13 cellular contexts compared by ENCODE assay signal in the genomic region with DNA sequence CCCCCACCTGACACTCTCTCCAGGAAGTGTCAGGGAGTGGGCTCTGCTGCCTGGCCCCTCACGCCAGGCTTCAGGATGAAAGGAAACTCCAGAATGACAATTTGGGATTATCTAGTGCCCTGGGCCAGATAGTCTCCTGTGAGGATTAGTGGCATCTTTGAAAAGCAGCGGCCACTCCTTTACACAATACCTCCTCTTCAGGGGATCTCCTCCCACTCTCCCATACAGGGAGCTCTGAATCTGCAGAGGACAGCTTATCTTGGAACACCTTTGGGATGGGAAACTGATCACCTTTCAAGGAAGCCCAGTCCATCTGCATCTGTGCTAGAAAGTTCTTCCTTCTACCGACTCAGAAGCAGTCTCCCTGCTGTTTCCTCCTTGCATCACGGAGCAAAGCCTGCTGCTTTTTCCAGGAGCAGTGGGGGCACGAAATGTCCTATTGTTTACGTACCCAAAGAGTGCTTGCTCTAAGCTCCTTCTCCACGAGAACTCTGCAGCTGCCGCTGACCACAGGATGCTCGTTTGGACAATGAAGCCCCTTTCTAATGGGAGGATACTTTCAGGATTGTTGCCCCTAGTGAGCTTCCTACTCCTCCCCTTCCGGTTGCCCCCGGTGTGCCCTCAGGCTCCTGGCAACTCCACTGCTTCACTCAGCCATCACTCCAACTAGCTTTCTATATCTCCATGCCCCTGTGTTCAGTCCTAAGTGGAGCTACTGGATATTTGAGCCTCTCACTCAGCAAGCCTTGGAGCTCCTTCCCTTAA. TPM values are rescaled to one million over a fixed set of nuclear protein-coding genes. Genes with fewer than 3 reads are reported as not detected.
DNase-seq lines count a peak whose midpoint lies in the region; ATAC-seq, FAIRE-seq and TF ChIP-seq lines count a peak whose summit lies in the region.
"Had no signal": no experiment of that assay in that cellular context is flagged by ENCODE, and none has a peak within 500 bp of the region (broad histone marks: within the 10 kb centered on the region; RNA-seq: fewer than 3 reads in every experiment).

No MANE protein-coding gene starts in this region.

- H3K36me3 Mint-ChIP-seq in activated CD8-positive, alpha-beta T cell treated with anti-CD3 and anti-CD28 coated beads for 36 hours (ENCODE audit: low read depth), result no peaks in the 10 kb centered on the region
- H3K36me3 Mint-ChIP-seq in activated CD8-positive, alpha-beta T cell treated with anti-CD3 and anti-CD28 coated beads, Interleukin-2, amount 10 ng/mL, durations not matched to agents 7 days and 5 days (ENCODE audit: low read depth), result no peaks in the 10 kb centered on the region
- H3K36me3 Mint-ChIP-seq in astrocyte (ENCODE audit: low read depth, unreplicated experiment), result no peaks in the 10 kb centered on the region
- H3K36me3 Mint-ChIP-seq: IgD-negative memory B cell had no signal

- no peak overlapping the region for H3K27ac ChIP-seq in astrocyte (ENCODE audit: low read depth, low read length)
- H3K27ac ChIP-seq in neuronal stem cell (replicated peaks; ENCODE audit: low read length), result peak overlapping the region; percentile 71
- H3K27ac ChIP-seq in thyroid gland, result no peak overlapping the region
- H3K27ac ChIP-seq: epithelial cell of prostate had no signal

- peaks cover 4% of the 10 kb centered on the region for H3K4me1 Mint-ChIP-seq in activated CD8-positive, alpha-beta T cell treated with anti-CD3 and anti-CD28 coated beads for 36 hours (ENCODE audit: low read depth)
- H3K4me1 Mint-ChIP-seq in activated CD8-positive, alpha-beta T cell treated with anti-CD3 and anti-CD28 coated beads, Interleukin-2, amount 10 ng/mL, durations not matched to agents 7 days and 5 days (ENCODE audit: low read depth), result no peaks in the 10 kb centered on the region
- H3K4me1 Mint-ChIP-seq in astrocyte (ENCODE audit: low read depth, unreplicated experiment), result no peaks in the 10 kb centered on the region

- CTCF ChIA-PET in activated CD8-positive, alpha-beta T cell treated with anti-CD3 and anti-CD28 coated beads for 36 hours (lab: Charles Lee), result interaction anchor here (1.1 to 3.4 kb wide), 5 partner anchors 8 to 522 kb away, joined by 4 to 19 read pairs (median 7); no protein-coding TSS in a partner anchor
- CTCF ChIA-PET in activated CD8-positive, alpha-beta T cell treated with anti-CD3 and anti-CD28 coated beads, Interleukin-2, amount 10 ng/mL, durations not matched to agents 7 days and 5 days (lab: Charles Lee), result interaction anchor here (1.8 kb wide), 2 partner anchors 9 to 17 kb away, joined by 6 to 11 read pairs; no protein-coding TSS in a partner anchor

- no peaks in the 10 kb centered on the region for H3K9me3 Mint-ChIP-seq in activated CD8-positive, alpha-beta T cell treated with anti-CD3 and anti-CD28 coated beads for 36 hours
- no peaks in the 10 kb centered on the region for H3K9me3 Mint-ChIP-seq in activated CD8-positive, alpha-beta T cell treated with anti-CD3 and anti-CD28 coated beads, Interleukin-2, amount 10 ng/mL, durations not matched to agents 7 days and 5 days (ENCODE audit: insufficient read depth)
- no peaks in the 10 kb centered on the region for H3K9me3 Mint-ChIP-seq in astrocyte (ENCODE audit: unreplicated experiment)
- H3K9me3 Mint-ChIP-seq: IgD-negative memory B cell had no signal

- H3K27me3 ChIP-seq in astrocyte (ENCODE audit: insufficient read depth, low read length) (peaks cover 9% of the 10 kb centered on the region), neuronal stem cell (ENCODE audit: control insufficient read depth in 3 of 3, insufficient read depth in 3 of 3, low read depth in 1 of 3, low read length in 3 of 3) (peaks cover 0 to 4% (median 0%) of the 10 kb centered on the region in 3 experiments), thyroid gland (no peaks in the 10 kb centered on the region)

- peak overlapping the region; percentile 68 for H2BK12ac ChIP-seq in neuronal stem cell (ENCODE audit: low read length)

- H3K4me3 ChIP-seq in astrocyte (ENCODE audit: insufficient read depth, low read depth, low read length) (no peak overlapping the region), neuronal stem cell (ENCODE audit: low read length in 2 of 2) (peak overlapping the region in 1 of 2 donors; percentile 43), thyroid gland (replicated peaks in 1 of 3) (no peak overlapping the region)

- H4K20me1 ChIP-seq in astrocyte (ENCODE audit: insufficient read depth, low read length), result no peaks in the 10 kb centered on the region

- no peaks in the 10 kb centered on the region for H3K9me3 ChIP-seq in astrocyte (ENCODE audit: insufficient read depth, low read depth, low read length)
- H3K9me3 ChIP-seq in neuronal stem cell (replicated peaks in 1 of 2; ENCODE audit: control insufficient read depth in 2 of 2, insufficient read depth in 1 of 2, low read depth in 1 of 2, low read length in 2 of 2), result no peaks in the 10 kb centered on the region
- no peaks in the 10 kb centered on the region for H3K9me3 ChIP-seq in thyroid gland

- H2AFZ ChIP-seq in astrocyte (ENCODE audit: low read depth, low read length), result peak overlapping the region; percentile 57
- peak overlapping the region; percentile 93 for H2AFZ ChIP-seq in neuronal stem cell (ENCODE audit: low read length)

- no peak for ATAC-seq in activated CD8-positive, alpha-beta T cell treated with anti-CD3 and anti-CD28 coated beads for 36 hours
- no peak for ATAC-seq in activated CD8-positive, alpha-beta T cell treated with anti-CD3 and anti-CD28 coated beads, Interleukin-2, amount 10 ng/mL, durations not matched to agents 7 days and 5 days
- no peak for ATAC-seq in HG02973 (IDR thresholded peaks at IDR 0.05; ENCODE audit: unreplicated experiment)
- ATAC-seq: right cardiac atrium had no signal

- H3K27me3 Mint-ChIP-seq in activated CD8-positive, alpha-beta T cell treated with anti-CD3 and anti-CD28 coated beads for 36 hours, result peaks cover 1% of the 10 kb centered on the region
- peaks cover 4% of the 10 kb centered on the region for H3K27me3 Mint-ChIP-seq in activated CD8-positive, alpha-beta T cell treated with anti-CD3 and anti-CD28 coated beads, Interleukin-2, amount 10 ng/mL, durations not matched to agents 7 days and 5 days (ENCODE audit: low read depth)
- H3K27me3 Mint-ChIP-seq in astrocyte (ENCODE audit: low read depth, unreplicated experiment), result peaks cover 32% of the 10 kb centered on the region

- H3K14ac ChIP-seq in neuronal stem cell (ENCODE audit: low read length), result no peak overlapping the region

- peak overlapping the region; percentile 59 for H3K4me2 ChIP-seq in astrocyte (ENCODE audit: low read length)
- H3K4me2 ChIP-seq in neuronal stem cell (ENCODE audit: insufficient read depth, low read length, poor library complexity, severe bottlenecking), result peak overlapping the region; percentile 35

- H3K27ac Mint-ChIP-seq in activated CD8-positive, alpha-beta T cell treated with anti-CD3 and anti-CD28 coated beads for 36 hours, result no peak overlapping the region
- H3K27ac Mint-ChIP-seq in activated CD8-positive, alpha-beta T cell treated with anti-CD3 and anti-CD28 coated beads, Interleukin-2, amount 10 ng/mL, durations not matched to agents 7 days and 5 days, result no peak overlapping the region
- H3K27ac Mint-ChIP-seq in astrocyte (ENCODE audit: unreplicated experiment), result no peak overlapping the region
- H3K27ac Mint-ChIP-seq: IgD-negative memory B cell had no signal

- WGBS in neuronal stem cell (ENCODE audit: extremely low coverage in 2 of 2, insufficient read length in 2 of 2, insufficient replicate concordance in 1 of 2), 2 donors, result no CpG with 5 or more reads among the region's 11 CpGs
- 17 to 18% methylated on average over 11 of the region's 11 CpGs for WGBS in thyroid gland, 2 donors

- no peak overlapping the region for H4K8ac ChIP-seq in neuronal stem cell (ENCODE audit: low read depth, low read length)

- no peak for DNase-seq in activated CD8-positive, alpha-beta T cell treated with anti-CD3 and anti-CD28 coated beads for 36 hours
- DNase-seq in activated CD8-positive, alpha-beta T cell treated with anti-CD3 and anti-CD28 coated beads, Interleukin-2, amount 10 ng/mL, durations not matched to agents 7 days and 5 days, result no peak
- peak; percentile 38 for DNase-seq in NCI-H2227 (lab: John Stamatoyannopoulos, UW; ENCODE audit: unreplicated experiment)
- no peak for DNase-seq in astrocyte (ENCODE audit: low read depth)
- no peak for DNase-seq in neuronal stem cell (ENCODE audit: low spot score)
- no peak for DNase-seq in stimulated activated CD4-positive, alpha-beta T cell treated with anti-CD3 and anti-CD28 coated beads, Interleukin-4, amount 100 ng/mL, for 24 hours
- no peak for DNase-seq in thyroid gland
- DNase-seq: amygdala, right cardiac atrium had no signal

- H3K79me2 ChIP-seq in astrocyte (ENCODE audit: insufficient read depth, low read length), result no peaks in the 10 kb centered on the region

- no peak overlapping the region for H3K4ac ChIP-seq in neuronal stem cell (ENCODE audit: low read length)

- H3K9ac ChIP-seq in astrocyte (ENCODE audit: low read length) (no peak overlapping the region), neuronal stem cell (ENCODE audit: low read depth, low read length, poor library complexity) (peak overlapping the region; percentile 6)

- H2BK5ac ChIP-seq in neuronal stem cell (ENCODE audit: low read length), result no peak overlapping the region

- H3K4me3 Mint-ChIP-seq in activated CD8-positive, alpha-beta T cell treated with anti-CD3 and anti-CD28 coated beads for 36 hours, result peak overlapping the region; percentile 15
- H3K4me3 Mint-ChIP-seq in activated CD8-positive, alpha-beta T cell treated with anti-CD3 and anti-CD28 coated beads, Interleukin-2, amount 10 ng/mL, durations not matched to agents 7 days and 5 days, result no peak overlapping the region
- no peak overlapping the region for H3K4me3 Mint-ChIP-seq in astrocyte (ENCODE audit: unreplicated experiment)

- no peak overlapping the region for H4K91ac ChIP-seq in neuronal stem cell (ENCODE audit: low read depth, low read length, poor library complexity)

- H2BK120ac ChIP-seq in neuronal stem cell (ENCODE audit: low read depth, low read length), result no peak overlapping the region

- H3K36me3 ChIP-seq in astrocyte (ENCODE audit: insufficient read depth, low read length), result no peaks in the 10 kb centered on the region
- peaks cover 0 to 3% of the 10 kb centered on the region in 2 donors for H3K36me3 ChIP-seq in neuronal stem cell (replicated peaks in 1 of 2; ENCODE audit: control insufficient read depth in 2 of 2, insufficient read depth in 2 of 2, low read length in 2 of 2)
- H3K36me3 ChIP-seq in thyroid gland, result no peaks in the 10 kb centered on the region

- TF ChIP-seq POLR2A in thyroid gland (IDR thresholded peaks at IDR 0.05), result no peak

- POLR2A ChIA-PET in activated CD8-positive, alpha-beta T cell treated with anti-CD3 and anti-CD28 coated beads for 36 hours (lab: Charles Lee), result interaction anchor here (0.6 to 1.1 kb wide), 2 partner anchors 9 to 652 kb away, joined by 3 to 4 read pairs; no protein-coding TSS in a partner anchor
- POLR2A ChIA-PET in activated CD8-positive, alpha-beta T cell treated with anti-CD3 and anti-CD28 coated beads, Interleukin-2, amount 10 ng/mL, durations not matched to agents 7 days and 5 days (lab: Charles Lee), result no interaction called here

- FAIRE-seq in astrocyte (lab: Jason Lieb, UNC), result no peak

- no peak overlapping the region for H2BK15ac ChIP-seq in neuronal stem cell (ENCODE audit: low read length)

- peak overlapping the region; percentile 73 for H2AK5ac ChIP-seq in neuronal stem cell (ENCODE audit: low read depth, low read length)

- H3K4me1 ChIP-seq in astrocyte (ENCODE audit: insufficient read depth, low read length), result peaks cover 8% of the 10 kb centered on the region
- peaks cover 0 to 26% of the 10 kb centered on the region in 2 donors for H3K4me1 ChIP-seq in neuronal stem cell (ENCODE audit: control insufficient read depth in 2 of 2, insufficient read depth in 1 of 2, low read depth in 1 of 2, low read length in 2 of 2)
- H3K4me1 ChIP-seq in thyroid gland, result no peaks in the 10 kb centered on the region

- TF ChIP-seq CTCF in activated CD8-positive, alpha-beta T cell treated with anti-CD3 and anti-CD28 coated beads for 36 hours (IDR thresholded peaks at IDR 0.05), result no peak
- TF ChIP-seq CTCF in astrocyte (IDR thresholded peaks at IDR 0.05; ENCODE audit: insufficient read depth, low read depth, low read length) (no peak), thyroid gland (IDR thresholded peaks at IDR 0.05) (no peak)

- intact Hi-C loops in activated CD8-positive, alpha-beta T cell treated with anti-CD3 and anti-CD28 coated beads for 36 hours (cut with micrococcal nuclease), result no loop called here
- intact Hi-C loops in thyroid gland (cut with DNase I), result no loop called here

- peak overlapping the region; percentile 92 for H3K18ac ChIP-seq in neuronal stem cell (ENCODE audit: low read length)

- H3K79me1 ChIP-seq in neuronal stem cell (ENCODE audit: low read depth, low read length), result no peaks in the 10 kb centered on the region

- H3K23ac ChIP-seq in neuronal stem cell (ENCODE audit: low read depth, low read length, poor library complexity), result peak overlapping the region; percentile 37

RNA-seq across cellular contexts. Expression of a gene that starts 31.5 kb away (rescaled TPM):
- total RNA-seq in activated CD8-positive, alpha-beta T cell treated with anti-CD3 and anti-CD28 coated beads for 36 hours, result not detected
- under 1 TPM in 1 of 2 experiments, not detected in 1; 0.10 TPM for total RNA-seq in activated CD8-positive, alpha-beta T cell treated with anti-CD3 and anti-CD28 coated beads, Interleukin-2, amount 10 ng/mL, durations not matched to agents 7 days and 5 days
- 0.48 and 1.7 TPM in 2 replicates for total RNA-seq in astrocyte
- polyA plus RNA-seq in neuronal stem cell (2013, experiment 1 of 2), result 171 TPM
- 176 TPM for polyA plus RNA-seq in neuronal stem cell (2013, experiment 2 of 2)
- not detected for total RNA-seq in thyroid gland
- total RNA-seq: mesenteric fat pad, right cardiac atrium had no signal
- polyA plus RNA-seq: IgD-negative memory B cell, right cardiac atrium had no signal

RNA-seq across cellular contexts. Expression of a gene that starts 36.3 kb away (rescaled TPM):
- not detected for total RNA-seq in activated CD8-positive, alpha-beta T cell treated with anti-CD3 and anti-CD28 coated beads for 36 hours
- total RNA-seq in activated CD8-positive, alpha-beta T cell treated with anti-CD3 and anti-CD28 coated beads, Interleukin-2, amount 10 ng/mL, durations not matched to agents 7 days and 5 days, result not detected
- 7.4 and 10.1 TPM in 2 replicates for total RNA-seq in astrocyte
- 0.15 TPM for polyA plus RNA-seq in neuronal stem cell (2013, experiment 1 of 2)
- 0.22 TPM for polyA plus RNA-seq in neuronal stem cell (2013, experiment 2 of 2)
- 1 to 10 TPM in 2 of 4 donors, under 1 TPM in 1, not detected in 1; 0.24 to 3.1 (median 1.5) TPM for total RNA-seq in thyroid gland
- polyA plus RNA-seq: IgD-negative memory B cell had no signal
